In genomic region chr11:17725174-17725573, GRCh38 we compare ENCODE assay signal across 28 cellular contexts. TPM values are rescaled to one million over a fixed set of nuclear protein-coding genes. Genes with fewer than 3 reads are reported as not detected.
"Had no signal": no experiment of that assay in that cellular context is flagged by ENCODE, and none has a peak within 500 bp of the region (broad histone marks: within the 10 kb centered on the region; RNA-seq: fewer than 3 reads in every experiment).

No MANE protein-coding gene starts in this region.

- H3K27me3 ChIP-seq: testis had no signal

- H3K9ac ChIP-seq: parathyroid adenoma had no signal

- H3K36me3 ChIP-seq: esophagus squamous epithelium, left ventricle myocardium inferior, spleen, tibial nerve had no signal

- H3K79me2 ChIP-seq: parathyroid adenoma had no signal

- FAIRE-seq: colon, keratinocyte had no signal

- H2AFZ ChIP-seq: parathyroid adenoma had no signal

- ATAC-seq: effector memory CD8-positive, alpha-beta T cell; foreskin keratinocyte; left cardiac atrium; sciatic nerve; stimulated activated naive B cell treated with anti-CD40 and anti-IgM and Interleukin-4, amounts not matched to agents 10 μg/mL and 1 μg/mL and 100 μg/mL, for 72 hours; stimulated activated naive CD8-positive, alpha-beta T cell treated with anti-CD3 and anti-CD28 coated beads, Interleukin-15, amount 100 ng/mL, for 72 hours had no signal

- H3K4me1 ChIP-seq: foreskin keratinocyte, parathyroid adenoma had no signal

- H3K9me3 ChIP-seq: esophagus squamous epithelium, left ventricle myocardium inferior, psoas muscle, spleen, testis, tibial nerve had no signal

- H3K27ac ChIP-seq: esophagus squamous epithelium, foreskin keratinocyte, left ventricle myocardium inferior, parathyroid adenoma, psoas muscle, spleen, testis, tibial nerve had no signal

- H3K4me3 ChIP-seq: esophagus squamous epithelium, left ventricle myocardium inferior, lung, psoas muscle, spleen, testis, tibial nerve had no signal

- DNase-seq: effector memory CD8-positive, alpha-beta T cell; esophagus squamous epithelium; foreskin keratinocyte; immature natural killer cell; left cardiac atrium; left ventricle myocardium inferior; mesenchymal stem cell; midbrain; naive B cell; occipital lobe; psoas muscle; retina; spleen; stimulated activated CD4-positive, alpha-beta T cell treated with anti-CD3 and anti-CD28 coated beads, Interleukin-15, amount 100 ng/mL, for 24 hours; stimulated activated CD4-positive, alpha-beta T cell treated with anti-CD3 and anti-CD28 coated beads, Interleukin-1b, Interleukin-23, amount 100 ng/mL, for 48 hours; stimulated activated CD4-positive, alpha-beta T cell treated with anti-CD3 and anti-CD28 coated beads, Interleukin-4, amount 100 ng/mL, for 24 hours; stimulated activated naive B cell treated with anti-CD40 and anti-IgM and Interleukin-4, amounts not matched to agents 10 μg/mL and 1 μg/mL and 100 μg/mL, for 72 hours; stimulated activated naive CD8-positive, alpha-beta T cell treated with anti-CD3 and anti-CD28 coated beads, Interleukin-15, amount 100 ng/mL, for 72 hours; testis had no signal

RNA-seq across cellular contexts. Expression of gene MYOD1, which starts 5.8 kb away (rescaled TPM):
- total RNA-seq: epithelial cell of proximal tubule, esophagus squamous epithelium, foreskin keratinocyte, left cardiac atrium, left ventricle myocardium inferior, lung, occipital lobe, sciatic nerve, spleen, subcutaneous adipose tissue, tibial nerve had no signal
- polyA plus RNA-seq: foreskin keratinocyte, immature natural killer cell, keratinocyte, lung, urinary bladder had no signal

RNA-seq across cellular contexts. Expression of gene KCNC1, which starts 9.4 kb away (rescaled TPM):
- total RNA-seq: epithelial cell of proximal tubule, esophagus squamous epithelium, foreskin keratinocyte, left cardiac atrium, left ventricle myocardium inferior, lung, sciatic nerve, spleen, subcutaneous adipose tissue, tibial nerve had no signal
- polyA plus RNA-seq: foreskin keratinocyte, keratinocyte, spleen had no signal
